Comparison of ENCODE assay signal across 34 cellular contexts in genomic region chr6:129817332-129817731, GRCh38. TPM values are rescaled to one million over a fixed set of nuclear protein-coding genes. Genes with fewer than 3 reads are reported as not detected.
"Had no signal": no experiment of that assay in that cellular context is flagged by ENCODE, and none has a peak within 500 bp of the region (broad histone marks: within the 10 kb centered on the region; RNA-seq: fewer than 3 reads in every experiment).

No MANE protein-coding gene starts in this region.

- H3K9ac ChIP-seq: neural progenitor cell, parathyroid adenoma had no signal

- H3K27ac Mint-ChIP-seq: dendritic cell treated with granulocyte-macrophage colony-stimulating factor and Interleukin-4, amounts not matched to agents 40 ng/mL and 50 ng/mL, for 4 days; endodermal cell; nephron; neural progenitor cell; progenitor cell of endocrine pancreas; stimulated activated memory B cell treated with anti-CD40 and anti-IgM and Interleukin-4, amounts not matched to agents 10 μg/mL and 1 μg/mL and 100 μg/mL, for 72 hours had no signal

- DNase-seq: colonic mucosa; effector CD8-positive, alpha-beta T cell; endodermal cell; foreskin keratinocyte; heart left ventricle; kidney; left lung; mesenchymal stem cell; midbrain; naive thymus-derived CD4-positive, alpha-beta T cell; stimulated activated CD4-positive, alpha-beta T cell treated with anti-CD3 and anti-CD28 coated beads, Interleukin-2, amount 100 ng/mL, for 24 hours; stimulated activated CD4-positive, alpha-beta T cell treated with anti-CD3 and anti-CD28 coated beads, Interleukin-4, amount 100 ng/mL, for 4 hours; trophoblast cell had no signal

- H3K9me3 ChIP-seq: colonic mucosa, gastroesophageal sphincter, heart left ventricle, left lung, suprapubic skin, vagina had no signal

- H3K36me3 Mint-ChIP-seq: naive thymus-derived CD4-positive, alpha-beta T cell; neural progenitor cell; stimulated activated memory B cell treated with anti-CD40 and anti-IgM and Interleukin-4, amounts not matched to agents 10 μg/mL and 1 μg/mL and 100 μg/mL, for 72 hours had no signal

- ATAC-seq: esophagus mucosa; foreskin keratinocyte; gastroesophageal sphincter; heart left ventricle; left lung; naive thymus-derived CD4-positive, alpha-beta T cell; sciatic nerve; stimulated activated memory B cell treated with anti-CD40 and anti-IgM and Interleukin-4, amounts not matched to agents 10 μg/mL and 1 μg/mL and 100 μg/mL, for 72 hours had no signal

- H3K36me3 ChIP-seq: colonic mucosa, gastroesophageal sphincter, heart left ventricle, left lung, neural progenitor cell, suprapubic skin, vagina had no signal

- H3K4me3 ChIP-seq: colonic mucosa, gastroesophageal sphincter, heart left ventricle, hepatocyte, left lung, neural progenitor cell, suprapubic skin, vagina had no signal

- H3K9me3 Mint-ChIP-seq: dendritic cell treated with granulocyte-macrophage colony-stimulating factor and Interleukin-4, amounts not matched to agents 40 ng/mL and 50 ng/mL, for 4 days; endodermal cell; naive thymus-derived CD4-positive, alpha-beta T cell; nephron; neural progenitor cell; stimulated activated memory B cell treated with anti-CD40 and anti-IgM and Interleukin-4, amounts not matched to agents 10 μg/mL and 1 μg/mL and 100 μg/mL, for 72 hours; stimulated activated naive CD8-positive, alpha-beta T cell treated with anti-CD3 and anti-CD28 coated beads, Interleukin-15, Interleukin-2, amounts not matched to agents 100 ng/mL and 50 ng/mL, for 24 hours had no signal

- H2AFZ ChIP-seq: hepatocyte, neural progenitor cell, parathyroid adenoma had no signal

- H3K4me3 Mint-ChIP-seq: dendritic cell treated with granulocyte-macrophage colony-stimulating factor and Interleukin-4, amounts not matched to agents 40 ng/mL and 50 ng/mL, for 4 days; endodermal cell; naive thymus-derived CD4-positive, alpha-beta T cell; nephron; neural progenitor cell; stimulated activated memory B cell treated with anti-CD40 and anti-IgM and Interleukin-4, amounts not matched to agents 10 μg/mL and 1 μg/mL and 100 μg/mL, for 72 hours; stimulated activated naive CD8-positive, alpha-beta T cell treated with anti-CD3 and anti-CD28 coated beads, Interleukin-15, Interleukin-2, amounts not matched to agents 100 ng/mL and 50 ng/mL, for 24 hours had no signal

- H3K27ac ChIP-seq: colonic mucosa, epithelial cell of prostate, foreskin keratinocyte, gastroesophageal sphincter, heart left ventricle, hepatocyte, left lung, neural progenitor cell, parathyroid adenoma, suprapubic skin, vagina had no signal

- H3K27me3 ChIP-seq: colonic mucosa, gastroesophageal sphincter, hepatocyte, left lung, neural progenitor cell, suprapubic skin, vagina had no signal

- H3K4me2 ChIP-seq: hepatocyte, neural progenitor cell had no signal

- H3K27me3 Mint-ChIP-seq: dendritic cell treated with granulocyte-macrophage colony-stimulating factor and Interleukin-4, amounts not matched to agents 40 ng/mL and 50 ng/mL, for 4 days; progenitor cell of endocrine pancreas had no signal

- H3K4me1 Mint-ChIP-seq: endodermal cell, nephron, neural progenitor cell had no signal

- H3K4me1 ChIP-seq: colonic mucosa, foreskin keratinocyte, gastroesophageal sphincter, heart left ventricle, left lung, neural progenitor cell, parathyroid adenoma, suprapubic skin, vagina had no signal

- FAIRE-seq: kidney had no signal

RNA-seq across cellular contexts. Expression of gene TMEM244, which starts 43.8 kb away (rescaled TPM):
- total RNA-seq: colonic mucosa; endodermal cell; esophagus mucosa; foreskin keratinocyte; gastroesophageal sphincter; heart left ventricle; hepatocyte; kidney; left lung; lower leg skin; lung microvascular endothelial cell; mucosa of gallbladder; naive thymus-derived CD4-positive, alpha-beta T cell; osteoblast; progenitor cell of endocrine pancreas; sciatic nerve; skeletal muscle tissue; suprapubic skin; ureter; vagina had no signal
- polyA plus RNA-seq: heart left ventricle; hepatocyte; naive thymus-derived CD4-positive, alpha-beta T cell; thymus had no signal
